In genomic region chr11:58616594-58616993, GRCh38 we compare ENCODE assay signal across 12 cellular contexts. TPM values are rescaled to one million over a fixed set of nuclear protein-coding genes. Genes with fewer than 3 reads are reported as not detected.
DNase-seq lines count a peak whose midpoint lies in the region; ATAC-seq, FAIRE-seq and TF ChIP-seq lines count a peak whose summit lies in the region.
"Had no signal": no experiment of that assay in that cellular context is flagged by ENCODE, and none has a peak within 500 bp of the region (broad histone marks: within the 10 kb centered on the region; RNA-seq: fewer than 3 reads in every experiment).

No MANE protein-coding gene starts in this region.

- no peak for TF ChIP-seq POLR2A in breast epithelium (IDR thresholded peaks at IDR 0.05)
- no peak for TF ChIP-seq POLR2A in suprapubic skin (IDR thresholded peaks at IDR 0.05)
- no peak for TF ChIP-seq POLR2A in spleen (IDR thresholded peaks at IDR 0.05)

- H3K4me3 Mint-ChIP-seq in MCF 10A (ENCODE audit: unreplicated experiment) (no peak overlapping the region), astrocyte (ENCODE audit: unreplicated experiment) (no peak overlapping the region)

- no peaks in the 10 kb centered on the region for H3K4me1 ChIP-seq in breast epithelium
- H3K4me1 ChIP-seq in astrocyte (ENCODE audit: insufficient read depth, low read length) = no peaks in the 10 kb centered on the region
- H3K4me1 ChIP-seq in hepatocyte (ENCODE audit: insufficient read depth) = no peaks in the 10 kb centered on the region
- H3K4me1 ChIP-seq in suprapubic skin = peaks cover 19% of the 10 kb centered on the region
- H3K4me1 ChIP-seq in spleen = no peaks in the 10 kb centered on the region
- H3K4me1 ChIP-seq: ascending aorta had no signal

- H3K9ac ChIP-seq in astrocyte (ENCODE audit: low read length) = no peak overlapping the region
- H3K9ac ChIP-seq: BLaER1 had no signal

- no peak for FAIRE-seq in astrocyte (lab: Jason Lieb, UNC)

- TF ChIP-seq EP300 in suprapubic skin (IDR thresholded peaks at IDR 0.05) = no peak

- no TSS peak for BruUV-seq in MCF 10A (replicated peaks; lab: Mats Ljungman, UMichigan)

- H3K27me3 ChIP-seq in breast epithelium (no peaks in the 10 kb centered on the region), astrocyte (ENCODE audit: insufficient read depth, low read length) (no peaks in the 10 kb centered on the region), hepatocyte (no peaks in the 10 kb centered on the region), suprapubic skin (no peaks in the 10 kb centered on the region), spleen (replicated peaks in 1 of 7) (no peaks in the 10 kb centered on the region)
- H3K27me3 ChIP-seq: ascending aorta, BLaER1, neutrophil had no signal

- H3K9me2 ChIP-seq in hepatocyte (replicated peaks; ENCODE audit: insufficient read depth) = no peaks in the 10 kb centered on the region

- peaks cover 88% of the 10 kb centered on the region for H3K36me3 Mint-ChIP-seq in MCF 10A (ENCODE audit: insufficient read depth, unreplicated experiment)
- H3K36me3 Mint-ChIP-seq in astrocyte (ENCODE audit: low read depth, unreplicated experiment) = peaks cover 13% of the 10 kb centered on the region

- peak overlapping the region; percentile 81 for H3K27ac Mint-ChIP-seq in MCF 10A (ENCODE audit: low read depth, unreplicated experiment)
- peak overlapping the region; percentile 59 for H3K27ac Mint-ChIP-seq in astrocyte (ENCODE audit: unreplicated experiment)

- DNase-seq in MCF 10A (ENCODE audit: unreplicated experiment) = peak; percentile 89
- DNase-seq in breast epithelium (ENCODE audit: low spot score in 2 of 2) = no peak
- DNase-seq in astrocyte (ENCODE audit: low read depth) = peak; percentile 93
- peak; percentile 23 for DNase-seq in hepatocyte (ENCODE audit: low spot score)
- no peak for DNase-seq in suprapubic skin (ENCODE audit: low spot score in 2 of 2)
- no peak for DNase-seq in spleen
- DNase-seq in NCI-H146 (lab: John Stamatoyannopoulos, UW) = no peak

- H4K20me1 ChIP-seq in astrocyte (ENCODE audit: insufficient read depth, low read length) (peaks cover 24% of the 10 kb centered on the region), hepatocyte (ENCODE audit: insufficient read depth, poor library complexity, severe bottlenecking) (no peaks in the 10 kb centered on the region)

- H3K4me3 ChIP-seq in breast epithelium (no peak overlapping the region), astrocyte (ENCODE audit: insufficient read depth, low read depth, low read length) (no peak overlapping the region), hepatocyte (no peak overlapping the region), suprapubic skin (no peak overlapping the region), spleen (no peak overlapping the region)
- H3K4me3 ChIP-seq: ascending aorta, BLaER1 had no signal

- H3K79me2 ChIP-seq in astrocyte (ENCODE audit: insufficient read depth, low read length) (no peaks in the 10 kb centered on the region), hepatocyte (peaks cover 6% of the 10 kb centered on the region)

- H3K9me3 Mint-ChIP-seq in MCF 10A (ENCODE audit: unreplicated experiment) = no peaks in the 10 kb centered on the region
- H3K9me3 Mint-ChIP-seq in astrocyte (ENCODE audit: unreplicated experiment) = no peaks in the 10 kb centered on the region

- no peaks in the 10 kb centered on the region for H3K9me3 ChIP-seq in breast epithelium
- no peaks in the 10 kb centered on the region for H3K9me3 ChIP-seq in astrocyte (ENCODE audit: insufficient read depth, low read depth, low read length)
- no peaks in the 10 kb centered on the region for H3K9me3 ChIP-seq in hepatocyte (ENCODE audit: low read depth)
- no peaks in the 10 kb centered on the region for H3K9me3 ChIP-seq in suprapubic skin
- no peaks in the 10 kb centered on the region for H3K9me3 ChIP-seq in spleen
- H3K9me3 ChIP-seq: ascending aorta, BLaER1, neutrophil had no signal

- H2AFZ ChIP-seq in astrocyte (ENCODE audit: low read depth, low read length) (no peak overlapping the region), hepatocyte (no peak overlapping the region)

- no peaks in the 10 kb centered on the region for H3K27me3 Mint-ChIP-seq in MCF 10A (ENCODE audit: insufficient read depth, unreplicated experiment)
- H3K27me3 Mint-ChIP-seq in astrocyte (ENCODE audit: low read depth, unreplicated experiment) = no peaks in the 10 kb centered on the region

- H3K27ac ChIP-seq in breast epithelium (no peak overlapping the region), astrocyte (ENCODE audit: low read depth, low read length) (peak overlapping the region; percentile 20), hepatocyte (no peak overlapping the region), suprapubic skin (peak overlapping the region; percentile 38), spleen (no peak overlapping the region)
- H3K27ac ChIP-seq: ascending aorta, BLaER1, neutrophil had no signal

- POLR2A ChIA-PET in MCF 10A (lab: Yijun Ruan, JAX) = no interaction called here

- peaks cover 11% of the 10 kb centered on the region for H3K36me3 ChIP-seq in breast epithelium
- H3K36me3 ChIP-seq in astrocyte (ENCODE audit: insufficient read depth, low read length) = peaks cover 57% of the 10 kb centered on the region
- no peaks in the 10 kb centered on the region for H3K36me3 ChIP-seq in hepatocyte (replicated peaks; ENCODE audit: insufficient read depth, low read depth)
- H3K36me3 ChIP-seq in suprapubic skin = peaks cover 87% of the 10 kb centered on the region
- peaks cover 0 to 100% (median 91%) of the 10 kb centered on the region in 6 donors for H3K36me3 ChIP-seq in spleen

- WGBS in hepatocyte (ENCODE audit: low lambda C conversion rate, missing lambda C conversion rate) = 67% methylated on average over 4 of the region's 4 CpGs
- whole genome bisulfite sequencing in suprapubic skin = 29% methylated on average over 4 of the region's 4 CpGs
- 81 to 94% (median 93%) methylated on average over 4 of the region's 4 CpGs for whole genome bisulfite sequencing in spleen, 5 donors

- no peak for ATAC-seq in HG02938 (IDR thresholded peaks at IDR 0.05; ENCODE audit: unreplicated experiment)
- ATAC-seq: Panc1 had no signal

- intact Hi-C loops in MCF 10A (cut with micrococcal nuclease) = no loop called here
- intact Hi-C loops in breast epithelium (cut with DNase I; ENCODE audit: low total_unique reads) = no loop called here
- intact Hi-C loops in spleen (cut with DNase I; ENCODE audit: low total_unique reads) = no loop called here

- CTCF ChIA-PET in MCF 10A (lab: Yijun Ruan, JAX) = no interaction called here

- TF ChIP-seq CTCF in MCF 10A (IDR thresholded peaks at IDR 0.05; ENCODE audit: unreplicated experiment) (no peak), breast epithelium (IDR thresholded peaks at IDR 0.05) (no peak), astrocyte (IDR thresholded peaks at IDR 0.05; ENCODE audit: insufficient read depth, low read depth, low read length) (no peak), hepatocyte (IDR thresholded peaks at IDR 0.05; ENCODE audit: poor library complexity) (no peak), suprapubic skin (IDR thresholded peaks at IDR 0.05) (no peak), spleen (IDR thresholded peaks at IDR 0.05 in 8 of 11, conservative IDR thresholded peaks at IDR 0.05 in 3 of 11) (no peak)

- peaks cover 29% of the 10 kb centered on the region for H3K4me1 Mint-ChIP-seq in MCF 10A (ENCODE audit: insufficient read depth, unreplicated experiment)
- peaks cover 18% of the 10 kb centered on the region for H3K4me1 Mint-ChIP-seq in astrocyte (ENCODE audit: low read depth, unreplicated experiment)

- H3K4me2 ChIP-seq in astrocyte (ENCODE audit: low read length) = no peak overlapping the region
- no peak overlapping the region for H3K4me2 ChIP-seq in hepatocyte
- H3K4me2 ChIP-seq: BLaER1 had no signal

RNA-seq across cellular contexts. Expression of gene CNTF, which starts 5.9 kb away (rescaled TPM):
- total RNA-seq in MCF 10A (2022) (2.4 and 2.9 TPM in 2 replicates), breast epithelium (1 to 10 TPM in 1 of 3 donors, under 1 TPM in 2; 0.59 to 1.6 (median 0.66) TPM), astrocyte (1.4 and 1.7 TPM in 2 replicates), hepatocyte (3.1 and 3.6 TPM in 2 replicates), suprapubic skin (1 to 10 TPM; 2.8 to 3.6 (median 3.3) TPM), spleen (1 to 10 TPM; 1.1 to 3.7 (median 2.0) TPM)
- polyA plus RNA-seq in hepatocyte (not detected in 2 replicates), spleen (under 1 TPM; 0.09 to 0.32 (median 0.11) TPM)

RNA-seq across cellular contexts. Expression of gene ZFP91, which starts 37.7 kb away (rescaled TPM):
- total RNA-seq in MCF 10A (2022) (72.9 and 86.2 TPM in 2 replicates), breast epithelium (10 to 100 TPM; 45.6 to 64.2 (median 54.9) TPM), astrocyte (38.1 and 40.1 TPM in 2 replicates), hepatocyte (42.0 and 45.9 TPM in 2 replicates), suprapubic skin (10 to 100 TPM; 45.9 to 52.4 (median 47.5) TPM), spleen (10 to 100 TPM; 42.9 to 53.4 (median 49.4) TPM)
- polyA plus RNA-seq in hepatocyte (13.7 and 15.4 TPM in 2 replicates), spleen (10 to 100 TPM; 10.1 to 17.5 (median 10.2) TPM)

RNA-seq across cellular contexts. Expression of gene LPXN, which starts 40.9 kb away (rescaled TPM):
- total RNA-seq in MCF 10A (2022) = 7.6 and 7.8 TPM in 2 replicates
- 10 to 100 TPM in 2 of 3 donors, 1 to 10 TPM in 1; 9.2 to 21.9 (median 18.3) TPM for total RNA-seq in breast epithelium
- total RNA-seq in astrocyte = 3.6 and 3.7 TPM in 2 replicates
- total RNA-seq in hepatocyte = 3.1 and 3.2 TPM in 2 replicates
- polyA plus RNA-seq in hepatocyte = 2.3 and 3.7 TPM in 2 replicates
- total RNA-seq in suprapubic skin = 1 to 10 TPM; 2.9 to 5.5 (median 4.0) TPM
- total RNA-seq in spleen = 10 to 100 TPM; 50.8 to 83.7 (median 65.9) TPM
- polyA plus RNA-seq in spleen = 10 to 100 TPM; 56.8 to 70.0 (median 62.3) TPM

Comparison
In these comparisons a context has a peak if more than half of its experiments do, and no peak if none do; other contexts are left out.
1. DNase-seq: peak in MCF 10A (single experiment), astrocyte (single experiment) and hepatocyte (single experiment); none in breast epithelium (0 of 2), suprapubic skin (0 of 2), spleen (single experiment) and NCI-H146 (single experiment).
2. H3K27ac ChIP-seq: peak in astrocyte (single experiment) and suprapubic skin (single experiment); none in breast epithelium (0 of 2), hepatocyte (single experiment) and spleen (0 of 8).